ENCODE assay signal across 29 cellular contexts in the genomic region with DNA sequence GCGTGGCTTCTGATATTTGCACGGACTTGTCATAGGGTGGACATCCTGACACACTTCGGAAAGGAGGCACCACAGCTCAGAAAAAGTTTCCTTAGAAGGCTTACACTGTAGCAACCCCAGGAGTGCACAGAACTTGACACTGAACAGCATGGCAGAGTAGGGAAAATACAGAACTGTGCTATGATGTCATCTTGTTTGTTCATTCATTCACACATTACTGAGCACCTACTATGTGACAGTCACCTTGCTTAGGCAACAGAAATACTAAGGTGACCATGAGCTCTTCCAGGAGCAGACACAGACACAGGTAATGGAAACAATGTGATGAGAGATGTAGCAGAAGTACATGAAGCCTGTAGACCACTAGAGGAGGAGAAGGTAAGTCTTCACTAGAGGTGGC. TPM values are rescaled to one million over a fixed set of nuclear protein-coding genes. Genes with fewer than 3 reads are reported as not detected.
"Had no signal": no experiment of that assay in that cellular context is flagged by ENCODE, and none has a peak within 500 bp of the region (broad histone marks: within the 10 kb centered on the region; RNA-seq: fewer than 3 reads in every experiment).

No MANE protein-coding gene starts in this region.

- DNase-seq: activated CD4-positive, alpha-beta T cell treated with anti-CD3 and anti-CD28 coated beads, Interleukin-2, amount 10 ng/mL, durations not matched to agents 24 days and 14 days; activated CD4-positive, alpha-beta T cell treated with anti-CD3 and anti-CD28 coated beads, Interleukin-2, amount 50 U/mL, for 4 hours; activated CD8-positive, alpha-beta T cell treated with anti-CD3 and anti-CD28 coated beads for 36 hours; activated gamma-delta T cell; activated naive CD4-positive, alpha-beta T cell treated with Interleukin-2 at 50 U/mL for 16 hours; activated T-cell treated with anti-CD3 and anti-CD28 coated beads, Interleukin-2, amount 50 U/mL, for 24 hours; anterior cingulate cortex; caudate nucleus; cerebellar nuclear complex; NCI-H1105 treated with DMSO at 0.1 percent for 48 hours; NCI-H1436; NCI-H1694; NCI-H1930; NCI-H2081 treated with DMSO at 0.1 percent for 48 hours; NCI-H345; NCI-H524 treated with DMSO at 0.1 percent for 48 hours; NK-92 treated with Interleukin-12 subunit alpha and Interleukin-12 subunit beta, amount 100 ng/mL, for 24 hours; PC-3; Peyer's patch; RPMI8226; SHP77 treated with DMSO at 0.1 percent for 48 hours; SK-N-SH had no signal

- H3K9me2 ChIP-seq: SK-N-SH had no signal

- FAIRE-seq: bronchial epithelial cell, TTC549 had no signal

- H3K9me3 ChIP-seq: Peyer's patch, SJSA1, SK-N-SH had no signal

- H3K4me3 ChIP-seq: Peyer's patch, SJSA1 had no signal

- H3K4me2 ChIP-seq: SK-N-SH had no signal

- H3K27ac ChIP-seq: Peyer's patch, SJSA1 had no signal

- H3K27me3 ChIP-seq: Peyer's patch had no signal

- H3K9ac ChIP-seq: SK-N-SH had no signal

- ATAC-seq: activated CD8-positive, alpha-beta T cell treated with anti-CD3 and anti-CD28 coated beads for 36 hours; PC-3 had no signal

RNA-seq across cellular contexts. Expression of gene TP53TG5, which starts 35.4 kb away (rescaled TPM):
- total RNA-seq: activated T-helper 2 cell treated with anti-CD3 and anti-CD28 coated beads, Interferon-gamma antibody, Interleukin-2, Interleukin-4, amounts not matched to agents 10 μg/mL and 5 μg/mL and 100 μg/mL, durations not matched to agents 14 hours and 24 hours and 36 hours; bronchial epithelial cell; MCF 10A; NCI-H460; PC-3; Peyer's patch; SJSA1 had no signal
- polyA plus RNA-seq: SK-N-SH had no signal

RNA-seq across cellular contexts. Expression of gene WFDC2, which starts 56.1 kb away (rescaled TPM):
- total RNA-seq: activated CD4-positive, alpha-beta T cell treated with anti-CD3 and anti-CD28 coated beads, Interleukin-2, amount 10 ng/mL, durations not matched to agents 24 days and 14 days; activated CD8-positive, alpha-beta memory T cell treated with anti-CD3 and anti-CD28 coated beads for 36 hours; activated T-helper 2 cell treated with anti-CD3 and anti-CD28 coated beads, Interferon-gamma antibody, Interleukin-2, Interleukin-4, amounts not matched to agents 10 μg/mL and 5 μg/mL and 100 μg/mL, durations not matched to agents 14 hours and 24 hours and 36 hours; bronchial epithelial cell; MCF 10A; NCI-H460; PC-3; SJSA1 had no signal
